ENCODE assay signal across 11 cellular contexts in the genomic region with DNA sequence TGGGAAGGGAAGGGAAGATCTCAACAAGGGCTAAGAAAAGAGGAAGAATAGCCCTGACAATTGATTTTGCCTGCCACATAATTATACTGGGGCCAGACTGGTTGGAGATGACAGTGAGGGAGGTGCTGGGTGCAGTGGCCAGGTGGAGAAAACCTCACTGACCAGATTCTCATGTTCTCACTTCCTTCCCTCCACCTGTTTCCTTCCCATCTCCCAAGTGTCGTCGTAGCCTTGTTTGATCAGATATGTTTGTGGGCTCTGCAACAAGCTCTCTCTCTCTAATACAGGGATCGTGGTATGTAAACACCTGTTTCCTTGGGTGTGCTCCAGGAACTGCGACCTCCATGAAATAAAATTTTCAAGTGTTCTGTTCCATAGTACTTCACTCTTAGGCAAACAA.
DNase-seq lines count a peak whose midpoint lies in the region; ATAC-seq and TF ChIP-seq lines count a peak whose summit lies in the region.
"Had no signal": no experiment of that assay in that cellular context is flagged by ENCODE, and none has a peak within 500 bp of the region (broad histone marks: within the 10 kb centered on the region; RNA-seq: fewer than 3 reads in every experiment).

No MANE protein-coding gene starts in this region.

- BruUV-seq in Caco-2 (replicated peaks; lab: Mats Ljungman, UMichigan), result no TSS peak
- no TSS peak for BruUV-seq in OCI-LY7 (replicated peaks; lab: Mats Ljungman, UMichigan)

- H3K36me3 Mint-ChIP-seq in Caco-2 (ENCODE audit: insufficient read depth, unreplicated experiment), result peaks cover 16% of the 10 kb centered on the region

- intact Hi-C loops in Caco-2 (cut with micrococcal nuclease; ENCODE audit: unreplicated experiment), result loop anchor here (1.0 kb wide), 3 partner anchors 61 to 172 kb away; no protein-coding TSS in a partner anchor
- intact Hi-C loops in OCI-LY7 (cut with micrococcal nuclease; ENCODE audit: unreplicated experiment), result loop anchor here (1.0 kb wide), 2 partner anchors 101 to 172 kb away; no protein-coding TSS in a partner anchor

- CTCF ChIA-PET in Caco-2 (lab: Charles Lee) (interaction anchor here (0.7 to 1.5 kb wide), 14 partner anchors 23 to 178 kb away, joined by 3 to 13 read pairs (median 4); partner anchors contain the start of genes PLAU and VCL), OCI-LY7 (lab: Charles Lee; ENCODE audit: unreplicated experiment) (interaction anchor here (1.2 kb wide), 1 partner anchor 172 kb away, joined by 5 read pairs; no protein-coding TSS in a partner anchor)

- no peaks in the 10 kb centered on the region for H3K9me3 Mint-ChIP-seq in Caco-2 (ENCODE audit: unreplicated experiment)
- H3K9me3 Mint-ChIP-seq: activated naive CD4-positive, alpha-beta T cell treated with anti-CD3 and anti-CD28 coated beads, Interleukin-2, amount 50 U/mL, for 24 hours had no signal

- peak overlapping the region; percentile 62 for H3K4me3 Mint-ChIP-seq in Caco-2 (ENCODE audit: unreplicated experiment)
- H3K4me3 Mint-ChIP-seq: activated naive CD4-positive, alpha-beta T cell treated with anti-CD3 and anti-CD28 coated beads, Interleukin-2, amount 50 U/mL, for 24 hours had no signal

- H3K4me3 ChIP-seq in Caco-2 (ENCODE audit: low read depth, low read length) (no peak overlapping the region), OCI-LY7 (ENCODE audit: low read depth, low read length, poor library complexity, severe bottlenecking) (no peak overlapping the region), lung (no peak overlapping the region)
- H3K4me3 ChIP-seq: gastroesophageal sphincter, thoracic aorta had no signal

- WGBS in lung, 2 donors, result 10 to 14% methylated on average over 4 of the region's 4 CpGs

- H4K20me1 ChIP-seq in OCI-LY7 (ENCODE audit: insufficient read depth, low read length), result no peaks in the 10 kb centered on the region

- H3K9me2 ChIP-seq in OCI-LY7 (ENCODE audit: insufficient read depth, low read length), result no peaks in the 10 kb centered on the region

- no peaks in the 10 kb centered on the region for H3K9me3 ChIP-seq in Caco-2
- H3K9me3 ChIP-seq in OCI-LY7 (ENCODE audit: low read length), result no peaks in the 10 kb centered on the region
- no peaks in the 10 kb centered on the region for H3K9me3 ChIP-seq in lung (ENCODE audit: control insufficient read depth in 2 of 2, insufficient read depth in 1 of 2, low read length in 1 of 2)
- H3K9me3 ChIP-seq: thoracic aorta had no signal

- ATAC-seq in GM18907 (IDR thresholded peaks at IDR 0.05; ENCODE audit: unreplicated experiment) (peak; percentile 49), lung (ENCODE audit: insufficient read depth, low FRiP score) (no peak), HG03159 (IDR thresholded peaks at IDR 0.05; ENCODE audit: unreplicated experiment) (no peak)
- ATAC-seq: gastroesophageal sphincter had no signal

- H3K79me2 ChIP-seq in OCI-LY7 (ENCODE audit: insufficient read depth, low read depth, low read length), result no peaks in the 10 kb centered on the region

- peaks cover 32% of the 10 kb centered on the region for H3K4me1 Mint-ChIP-seq in Caco-2 (ENCODE audit: low read depth, unreplicated experiment)

- POLR2A ChIA-PET in Caco-2 (lab: Charles Lee) (interaction anchor here (0.5 to 2.2 kb wide), 4 partner anchors 35 to 182 kb away, joined by 3 to 19 read pairs (median 4); partner anchors contain the start of gene VCL), OCI-LY7 (lab: Charles Lee) (interaction anchor here (0.9 to 1.1 kb wide), 3 partner anchors 8 to 96 kb away, joined by 3 to 6 read pairs (median 4); no protein-coding TSS in a partner anchor)

- H3K27ac Mint-ChIP-seq in Caco-2 (ENCODE audit: unreplicated experiment), result peak overlapping the region; percentile 70
- H3K27ac Mint-ChIP-seq: activated naive CD4-positive, alpha-beta T cell treated with anti-CD3 and anti-CD28 coated beads, Interleukin-2, amount 50 U/mL, for 24 hours had no signal

- DNase-seq in Caco-2, result peak; percentile 39 to 44
- peak; percentile 29 for DNase-seq in OCI-LY7 (ENCODE audit: low spot score)
- DNase-seq in lung (ENCODE audit: low spot score), result no peak
- no peak for DNase-seq in cerebellar cortex (ENCODE audit: low spot score)
- no peak for DNase-seq in COLO829 (ENCODE audit: low spot score)
- DNase-seq in activated naive CD4-positive, alpha-beta T cell treated with anti-CD3 and anti-CD28 coated beads, Interleukin-2, amount 50 U/mL, for 16 hours, result no peak

- no peaks in the 10 kb centered on the region for H3K27me3 ChIP-seq in Caco-2 (replicated peaks; ENCODE audit: control insufficient read depth, insufficient read depth, low read length)
- no peaks in the 10 kb centered on the region for H3K27me3 ChIP-seq in lung (ENCODE audit: control insufficient read depth, insufficient read depth)
- H3K27me3 ChIP-seq: gastroesophageal sphincter had no signal

- TF ChIP-seq CTCF in Caco-2 (IDR thresholded peaks at IDR 0.05; ENCODE audit: insufficient read depth in 1 of 2, low read depth in 1 of 2, low read length in 1 of 2, severe bottlenecking in 1 of 2, unreplicated experiment in 1 of 2), result no peak
- TF ChIP-seq CTCF in OCI-LY7 (conservative IDR thresholded peaks at IDR 0.05; ENCODE audit: low read length), result no peak
- TF ChIP-seq CTCF in lung (IDR thresholded peaks at IDR 0.05; ENCODE audit: control extremely low read depth, extremely low read depth), result no peak

- no peak overlapping the region for H2AFZ ChIP-seq in OCI-LY7 (ENCODE audit: low read length)

- H3K27ac ChIP-seq in OCI-LY7 (ENCODE audit: low read depth, low read length, poor library complexity, severe bottlenecking) (no peak overlapping the region), lung (ENCODE audit: low read depth in 1 of 2, low read length in 1 of 2) (peak overlapping the region; percentile 21 to 70)

- H3K27me3 Mint-ChIP-seq in Caco-2 (ENCODE audit: insufficient read depth, unreplicated experiment), result no peaks in the 10 kb centered on the region

- peaks cover 49% of the 10 kb centered on the region for H3K4me1 ChIP-seq in Caco-2
- H3K4me1 ChIP-seq in OCI-LY7 (ENCODE audit: insufficient read depth, low read length, poor library complexity, severe bottlenecking), result peaks cover 14% of the 10 kb centered on the region
- H3K4me1 ChIP-seq in lung (ENCODE audit: control insufficient read depth in 2 of 2, insufficient read depth in 2 of 2, low read length in 2 of 2), result peaks cover 14 to 23% of the 10 kb centered on the region in 2 donors

- peak overlapping the region; percentile 39 for H3K4me2 ChIP-seq in OCI-LY7 (ENCODE audit: low read length)

- H3K36me3 ChIP-seq in Caco-2 (ENCODE audit: control insufficient read depth, insufficient read depth, low read length) (no peaks in the 10 kb centered on the region), OCI-LY7 (ENCODE audit: insufficient read depth, low read length) (peaks cover 3% of the 10 kb centered on the region; the same call in 1 of the 2 replicates), lung (ENCODE audit: control insufficient read depth in 2 of 2, insufficient read depth in 2 of 2, low read length in 2 of 2) (peaks cover 3% of the 10 kb centered on the region in 2 donors)
- H3K36me3 ChIP-seq: thoracic aorta had no signal

Comparison
In these comparisons a context has a peak if more than half of its experiments do, and no peak if none do; other contexts are left out.
1. DNase-seq: peak in Caco-2 (2 of 2) and OCI-LY7 (single experiment); none in lung (single experiment), cerebellar cortex (single experiment), COLO829 (single experiment) and activated naive CD4-positive, alpha-beta T cell treated with anti-CD3 and anti-CD28 coated beads, Interleukin-2, amount 50 U/mL, for 16 hours (single experiment).